1 cellular context compared by ENCODE assay signal in genomic region chr9:95512751-95513120, GRCh38.
TF ChIP-seq lines count a peak whose summit lies in the region.

No MANE protein-coding gene starts in this region.

TF ChIP-seq in H1, 55 proteins besides CTCF, POLR2A, EP300 and RAD21:
- TF ChIP-seq EZH2 (IDR thresholded peaks at IDR 0.05; ENCODE audit: low read depth, low read length, severe bottlenecking) (peak; percentile 33), SRF (IDR thresholded peaks at IDR 0.05; ENCODE audit: low read depth, low read length) (no peak), SP1 (IDR thresholded peaks at IDR 0.05; ENCODE audit: low read depth, low read length) (0 out of 2 replicates have a peak, but pooled peaks have one; percentile 4)
TF ChIP-seq in H1: peak in this region for 2.
